2 cellular contexts compared by ENCODE assay signal in genomic region chr4:112793033-112793432, GRCh38.
A peak's percentile ranks its signal among the peaks of the same experiment; 100 is the strongest.
TF ChIP-seq lines count a peak whose summit lies in the region.

No MANE protein-coding gene starts in this region.

TF ChIP-seq in HepG2, 621 proteins besides CTCF, POLR2A, EP300 and RAD21:
- TF ChIP-seq ZBTB14 (CRISPR knock-in tag; IDR thresholded peaks at IDR 0.05) (no peak), RBFOX2 (IDR thresholded peaks at IDR 0.05; ENCODE audit: low read depth, low read length) (no peak), MAFK (conservative IDR thresholded peaks at IDR 0.05 in 1 of 2, IDR thresholded peaks at IDR 0.05 in 1 of 2; ENCODE audit: low read length in 2 of 2) (peak; percentile 63 to 83), GTF3A (CRISPR knock-in tag; conservative IDR thresholded peaks at IDR 0.05) (no peak), NR2F2 (IDR thresholded peaks at IDR 0.05; ENCODE audit: borderline replicate concordance, low read depth) (no peak), ZNF652 (CRISPR knock-in tag; IDR thresholded peaks at IDR 0.05; ENCODE audit: borderline replicate concordance, low read depth) (no peak), MAFF (IDR thresholded peaks at IDR 0.05; ENCODE audit: low read depth, low read length) (peak; percentile 64)
- TF ChIP-seq, protein P1, sequence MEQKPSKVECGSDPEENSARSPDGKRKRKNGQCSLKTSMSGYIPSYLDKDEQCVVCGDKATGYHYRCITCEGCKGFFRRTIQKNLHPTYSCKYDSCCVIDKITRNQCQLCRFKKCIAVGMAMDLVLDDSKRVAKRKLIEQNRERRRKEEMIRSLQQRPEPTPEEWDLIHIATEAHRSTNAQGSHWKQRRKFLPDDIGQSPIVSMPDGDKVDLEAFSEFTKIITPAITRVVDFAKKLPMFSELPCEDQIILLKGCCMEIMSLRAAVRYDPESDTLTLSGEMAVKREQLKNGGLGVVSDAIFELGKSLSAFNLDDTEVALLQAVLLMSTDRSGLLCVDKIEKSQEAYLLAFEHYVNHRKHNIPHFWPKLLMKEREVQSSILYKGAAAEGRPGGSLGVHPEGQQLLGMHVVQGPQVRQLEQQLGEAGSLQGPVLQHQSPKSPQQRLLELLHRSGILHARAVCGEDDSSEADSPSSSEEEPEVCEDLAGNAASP (CRISPR knock-in tag; IDR thresholded peaks at IDR 0.05; ENCODE audit: borderline replicate concordance): no peak

TF ChIP-seq in H1, 55 proteins besides CTCF, POLR2A, EP300 and RAD21:
- TF ChIP-seq JUND (IDR thresholded peaks at IDR 0.05; ENCODE audit: low read length) (no peak), GTF2F1 (IDR thresholded peaks at IDR 0.05; ENCODE audit: borderline replicate concordance, low read depth, low read length) (no peak), POLR2AphosphoS5 (IDR thresholded peaks at IDR 0.05; ENCODE audit: low read depth, low read length) (no peak), MAFK (IDR thresholded peaks at IDR 0.05; ENCODE audit: low read depth, low read length) (peak; percentile 53), TAF7 (optimal IDR thresholded peaks at IDR 0.05; ENCODE audit: borderline replicate concordance, low read depth, low read length) (no peak)
